14 cellular contexts compared by ENCODE assay signal in the genomic region with DNA sequence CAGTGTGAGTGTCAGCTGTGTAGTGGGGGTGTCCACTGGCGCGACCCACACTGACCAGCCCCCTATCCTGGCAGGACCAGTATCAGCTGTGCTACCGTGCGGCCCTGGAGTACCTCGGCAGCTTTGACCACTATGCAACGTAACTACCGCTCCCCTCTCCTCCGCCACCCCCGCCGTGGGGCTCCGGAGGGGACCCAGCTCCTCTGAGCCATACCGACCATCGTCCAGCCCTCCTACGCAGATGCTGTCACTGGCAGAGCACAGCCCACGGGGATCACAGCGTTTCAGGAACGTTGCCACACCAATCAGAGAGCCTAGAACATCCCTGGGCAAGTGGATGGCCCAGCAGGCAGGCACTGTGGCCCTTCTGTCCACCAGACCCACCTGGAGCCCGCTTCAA.
"Had no signal": no experiment of that assay in that cellular context is flagged by ENCODE, and none has a peak within 500 bp of the region (broad histone marks: within the 10 kb centered on the region; RNA-seq: fewer than 3 reads in every experiment).

No MANE protein-coding gene starts in this region.

- H3K4me3 Mint-ChIP-seq: activated B cell treated with CpG ODN at 0.5 μM for 24 hours; activated CD4-positive, alpha-beta T cell treated with anti-CD3 and anti-CD28 coated beads, Interleukin-2, amount 10 ng/mL, durations not matched to agents 24 days and 14 days; brain; neural progenitor cell; T-helper 1 cell treated with Interleukin-12 subunit alpha and Interleukin-12 subunit beta and Interleukin-4 antibody, amounts not matched to agents 30 μg/mL and 1 μg/mL, for 36 hours had no signal

- ATAC-seq: heart left ventricle, left lung had no signal

- H3K27ac Mint-ChIP-seq: activated B cell treated with CpG ODN at 0.5 μM for 24 hours; activated CD4-positive, alpha-beta T cell treated with anti-CD3 and anti-CD28 coated beads, Interleukin-2, amount 10 ng/mL, durations not matched to agents 24 days and 14 days; neural progenitor cell; T-helper 1 cell treated with Interleukin-12 subunit alpha and Interleukin-12 subunit beta and Interleukin-4 antibody, amounts not matched to agents 30 μg/mL and 1 μg/mL, for 36 hours had no signal

- H3K27me3 Mint-ChIP-seq: activated CD4-positive, alpha-beta T cell treated with anti-CD3 and anti-CD28 coated beads, Interleukin-2, amount 10 ng/mL, durations not matched to agents 24 days and 14 days; brain had no signal

- H3K27me3 ChIP-seq: esophagus squamous epithelium, heart left ventricle, left lung, neural progenitor cell, transverse colon had no signal

- H3K4me1 Mint-ChIP-seq: activated B cell treated with CpG ODN at 0.5 μM for 24 hours; activated CD4-positive, alpha-beta T cell treated with anti-CD3 and anti-CD28 coated beads, Interleukin-2, amount 10 ng/mL, durations not matched to agents 24 days and 14 days; brain; neural progenitor cell had no signal

- H3K4me3 ChIP-seq: esophagus squamous epithelium, heart left ventricle, left lung, neural progenitor cell, skin epidermis, transverse colon had no signal

- DNase-seq: activated B cell treated with CpG ODN at 0.5 μM for 24 hours; activated CD4-positive, alpha-beta T cell treated with anti-CD3 and anti-CD28 coated beads, Interleukin-2, amount 10 ng/mL, durations not matched to agents 24 days and 14 days; activated naive CD4-positive, alpha-beta T cell treated with anti-CD3 and anti-CD28 coated beads, Interleukin-2, amount 50 U/mL, for 16 hours; amniotic stem cell; esophagus squamous epithelium; foreskin melanocyte; heart left ventricle; mesendoderm; transverse colon had no signal

- H3K4me1 ChIP-seq: esophagus squamous epithelium, heart left ventricle, left lung, neural progenitor cell, transverse colon had no signal

- H3K9me3 ChIP-seq: esophagus squamous epithelium, heart left ventricle, left lung, transverse colon had no signal

- H3K27ac ChIP-seq: esophagus squamous epithelium, heart left ventricle, left lung, neural progenitor cell, transverse colon had no signal

- H3K36me3 ChIP-seq: neural progenitor cell had no signal

- H3K9me3 Mint-ChIP-seq: activated B cell treated with CpG ODN at 0.5 μM for 24 hours; activated CD4-positive, alpha-beta T cell treated with anti-CD3 and anti-CD28 coated beads, Interleukin-2, amount 10 ng/mL, durations not matched to agents 24 days and 14 days; brain; neural progenitor cell; T-helper 1 cell treated with Interleukin-12 subunit alpha and Interleukin-12 subunit beta and Interleukin-4 antibody, amounts not matched to agents 30 μg/mL and 1 μg/mL, for 36 hours had no signal
